8 cellular contexts compared by ENCODE assay signal in the genomic region with DNA sequence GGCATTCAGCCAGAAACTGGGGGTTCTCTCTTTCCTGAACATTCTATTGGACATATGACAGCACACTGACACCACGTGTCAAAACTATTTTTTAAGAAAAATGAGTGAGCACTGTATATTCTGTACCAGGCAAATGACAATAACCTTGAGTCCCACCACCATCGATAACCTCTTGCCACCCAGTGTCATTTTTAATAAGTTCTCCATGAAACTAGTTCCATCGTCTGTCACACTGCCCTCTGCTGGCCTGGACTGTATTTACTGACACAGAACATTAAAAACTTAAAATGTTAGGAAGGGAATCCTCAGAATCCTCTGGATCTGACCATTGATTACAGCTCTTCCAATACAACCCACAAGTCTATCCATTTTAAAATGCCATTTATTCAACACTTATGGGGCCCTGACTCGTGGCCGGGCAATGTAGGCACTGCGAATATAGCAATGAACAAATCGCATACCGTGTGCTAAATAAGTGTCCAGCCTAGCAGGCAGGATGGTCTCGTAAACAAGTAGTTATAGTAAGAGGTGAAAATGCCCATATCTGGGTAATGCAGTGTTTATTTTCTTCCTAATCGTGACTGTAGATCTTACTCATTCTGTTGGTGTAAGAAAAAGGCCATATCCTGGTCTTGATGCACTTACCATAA. TPM values are rescaled to one million over a fixed set of nuclear protein-coding genes. Genes with fewer than 3 reads are reported as not detected.
DNase-seq lines count a peak whose midpoint lies in the region; ATAC-seq and TF ChIP-seq lines count a peak whose summit lies in the region.

No MANE protein-coding gene starts in this region.

- TF ChIP-seq CTCF in 22Rv1 (IDR thresholded peaks at IDR 0.05): peak; percentile 85
- TF ChIP-seq CTCF in GM10248 (IDR thresholded peaks at IDR 0.05; ENCODE audit: control extremely low read depth, extremely low read depth, low read depth, missing control alignments): peak; percentile 66
- TF ChIP-seq CTCF in foreskin fibroblast (IDR thresholded peaks at IDR 0.05; ENCODE audit: low read depth, low read length): peak; percentile 70
- TF ChIP-seq CTCF in ovary (IDR thresholded peaks at IDR 0.05): peak in 1 of 3 donors; percentile 42

- no peak for TF ChIP-seq EP300 in ovary (IDR thresholded peaks at IDR 0.05)

- H3K4me3 ChIP-seq in foreskin fibroblast (ENCODE audit: low read depth in 1 of 2, low read length in 2 of 2) (no peak overlapping the region), ovary (no peak overlapping the region)

- no peaks in the 10 kb centered on the region for H3K4me1 ChIP-seq in ovary (ENCODE audit: insufficient read depth)

- WGBS in ovary, 3 donors: 73 to 76% (median 74%) methylated on average over 10 of the region's 10 CpGs

- TF ChIP-seq POLR2A in ovary (IDR thresholded peaks at IDR 0.05): no peak

- H3K36me3 ChIP-seq in ovary: no peaks in the 10 kb centered on the region

- ATAC-seq in GM21423 (IDR thresholded peaks at IDR 0.05; ENCODE audit: unreplicated experiment) (no peak), GM18870 (IDR thresholded peaks at IDR 0.05; ENCODE audit: unreplicated experiment) (no peak)

- DNase-seq in GM10248 (ENCODE audit: extremely low spot score) (peak; percentile 28), NCI-H1694 (lab: John Stamatoyannopoulos, UW) (peak; percentile 29), activated T-cell treated with anti-CD3 and anti-CD28 coated beads for 4 hours (peak; percentile 4), foreskin fibroblast (peak; percentile 9 to 66), ovary (peak; percentile 19 to 61 (median 61))

- H3K9me3 ChIP-seq in ovary: no peaks in the 10 kb centered on the region

- no peak overlapping the region for H3K27ac ChIP-seq in 22Rv1
- H3K27ac ChIP-seq in ovary: no peak overlapping the region

- CTCF ChIA-PET in GM10248 (lab: Yijun Ruan, JAX): interaction anchor here (1.0 to 2.2 kb wide), 7 partner anchors 12 to 257 kb away, joined by 3 to 5 read pairs (median 4); no protein-coding TSS in a partner anchor

- H3K27me3 ChIP-seq in ovary: no peaks in the 10 kb centered on the region

- POLR2A ChIA-PET in GM10248 (lab: Yijun Ruan, JAX): no interaction called here

- intact Hi-C loops in ovary (cut with DNase I): no loop called here

RNA-seq across cellular contexts. Expression of gene CACNB2, which starts 35.9 kb away (rescaled TPM):
- 10 to 100 TPM; 16.0 to 60.9 (median 25.7) TPM for total RNA-seq in ovary
- 10 to 100 TPM in 1 of 2 donors, 1 to 10 TPM in 1; 8.9 to 11.6 TPM for polyA plus RNA-seq in ovary

Comparison
In these comparisons a context has a peak if more than half of its experiments do, and no peak if none do; other contexts are left out.
1. DNase-seq: peak in every context shown above with its lines; median percentile 61 in ovary; 38 in foreskin fibroblast; 29 in NCI-H1694; 28 in GM10248; 4 in activated T-cell treated with anti-CD3 and anti-CD28 coated beads for 4 hours.